Comparison of ENCODE assay signal across 13 cellular contexts in genomic region chr7:65731129-65731528, GRCh38.
DNase-seq lines count a peak whose midpoint lies in the region; ATAC-seq, FAIRE-seq and TF ChIP-seq lines count a peak whose summit lies in the region.
"Had no signal": no experiment of that assay in that cellular context is flagged by ENCODE, and none has a peak within 500 bp of the region (broad histone marks: within the 10 kb centered on the region; RNA-seq: fewer than 3 reads in every experiment).

No MANE protein-coding gene starts in this region.

- H3K27me3 Mint-ChIP-seq in neural progenitor cell (ENCODE audit: insufficient read depth, low read depth) = no peaks in the 10 kb centered on the region
- H3K27me3 Mint-ChIP-seq: CD4-positive, CD25-positive, alpha-beta regulatory T cell had no signal

- no peak for TF ChIP-seq POLR2A in endothelial cell of umbilical vein (IDR thresholded peaks at IDR 0.05; ENCODE audit: low read depth, low read length)

- H3K4me3 ChIP-seq in BE2C (ENCODE audit: low read depth, low read length) (peak overlapping the region; percentile 51), NT2/D1 (ENCODE audit: insufficient read length, low read depth) (peak overlapping the region; percentile 39), endothelial cell of umbilical vein (replicated peaks in 1 of 3; ENCODE audit: insufficient read depth in 1 of 3, low read depth in 1 of 3, low read length in 3 of 3) (peak overlapping the region in 2 of 3 experiments; percentile 33 to 44), neural progenitor cell (peak overlapping the region; percentile 53), PC-9 (no peak overlapping the region)

- H3K27me3 ChIP-seq in BE2C (no peaks in the 10 kb centered on the region), NT2/D1 (ENCODE audit: insufficient read depth, insufficient read length) (no peaks in the 10 kb centered on the region), endothelial cell of umbilical vein (ENCODE audit: control insufficient read depth in 2 of 2, insufficient read depth in 2 of 2, low read length in 2 of 2) (no peaks in the 10 kb centered on the region), neural progenitor cell (no peaks in the 10 kb centered on the region), PC-9 (ENCODE audit: insufficient read depth, low read depth) (no peaks in the 10 kb centered on the region)

- H3K27ac ChIP-seq in endothelial cell of umbilical vein (ENCODE audit: insufficient read depth, low read depth, low read length) = no peak overlapping the region
- no peak overlapping the region for H3K27ac ChIP-seq in neural progenitor cell
- H3K27ac ChIP-seq in PC-9 = no peak overlapping the region

- H3K9me3 Mint-ChIP-seq in neural progenitor cell = no peaks in the 10 kb centered on the region
- H3K9me3 Mint-ChIP-seq: CD4-positive, CD25-positive, alpha-beta regulatory T cell; stimulated activated effector memory CD8-positive, alpha-beta T cell treated with anti-CD3 and anti-CD28 coated beads, Interleukin-12 subunit alpha, Interleukin-12 subunit beta, amount 100 ng/mL, for 72 hours had no signal

- peaks cover 5% of the 10 kb centered on the region for H3K4me1 Mint-ChIP-seq in neural progenitor cell
- H3K4me1 Mint-ChIP-seq: stimulated activated effector memory CD8-positive, alpha-beta T cell treated with anti-CD3 and anti-CD28 coated beads, Interleukin-12 subunit alpha, Interleukin-12 subunit beta, amount 100 ng/mL, for 72 hours had no signal

- intact Hi-C loops in endothelial cell of umbilical vein (cut with micrococcal nuclease) (loop anchor here (2.0 kb wide), 2 partner anchors 20 to 284 kb away; no protein-coding TSS in a partner anchor), PC-9 (cut with micrococcal nuclease; ENCODE audit: unreplicated experiment) (no loop called here)

- H3K9ac ChIP-seq in NT2/D1 (ENCODE audit: insufficient read length, low read depth) (peak overlapping the region; percentile 76), endothelial cell of umbilical vein (replicated peaks; ENCODE audit: extremely low read depth, insufficient read depth, low read length) (peak overlapping the region; percentile 12), neural progenitor cell (no peak overlapping the region)

- CTCF ChIA-PET in endothelial cell of umbilical vein (lab: Charles Lee) = interaction anchor here (1.1 to 2.2 kb wide), 6 partner anchors 8 to 299 kb away, joined by 3 to 15 read pairs (median 6); no protein-coding TSS in a partner anchor
- CTCF ChIA-PET in PC-9 (lab: Charles Lee) = no interaction called here

- H3K9me1 ChIP-seq in endothelial cell of umbilical vein (replicated peaks; ENCODE audit: control insufficient read depth, extremely low read depth, insufficient read depth, low read length) = no peaks in the 10 kb centered on the region

- DNase-seq in BE2C (no peak), NT2/D1 (ENCODE audit: low read depth, low spot score) (no peak), endothelial cell of umbilical vein (ENCODE audit: low read depth, low spot score) (no peak), neural progenitor cell (ENCODE audit: low spot score) (no peak), GM19240 (ENCODE audit: insufficient read length, low spot score) (no peak), PC-9 (no peak)
- DNase-seq: left cardiac atrium had no signal

- peaks cover 10% of the 10 kb centered on the region for H3F3A ChIP-seq in neural progenitor cell (ENCODE audit: low read depth)
- H3F3A ChIP-seq in PC-9 (ENCODE audit: insufficient read depth, low read depth) = no peaks in the 10 kb centered on the region

- H3K9me2 ChIP-seq in PC-9 (ENCODE audit: insufficient read depth) = no peaks in the 10 kb centered on the region

- FAIRE-seq in endothelial cell of umbilical vein (lab: Jason Lieb, UNC) = no peak
- FAIRE-seq: TTC549 had no signal

- H3K36me3 ChIP-seq in BE2C (no peaks in the 10 kb centered on the region), NT2/D1 (ENCODE audit: insufficient read depth, insufficient read length, low read length) (peaks cover 14% of the 10 kb centered on the region), endothelial cell of umbilical vein (ENCODE audit: control insufficient read depth in 2 of 2, extremely low read depth in 1 of 2, insufficient read depth in 2 of 2, low read length in 2 of 2) (no peaks in the 10 kb centered on the region), neural progenitor cell (no peaks in the 10 kb centered on the region), PC-9 (ENCODE audit: low read depth) (no peaks in the 10 kb centered on the region)

- H3K4me2 ChIP-seq in endothelial cell of umbilical vein (ENCODE audit: insufficient read depth, low read length) = peak overlapping the region; percentile 75
- H3K4me2 ChIP-seq in neural progenitor cell = peak overlapping the region; percentile 80
- no peak overlapping the region for H3K4me2 ChIP-seq in PC-9

- H3K36me3 Mint-ChIP-seq in neural progenitor cell = no peaks in the 10 kb centered on the region
- H3K36me3 Mint-ChIP-seq: stimulated activated effector memory CD8-positive, alpha-beta T cell treated with anti-CD3 and anti-CD28 coated beads, Interleukin-12 subunit alpha, Interleukin-12 subunit beta, amount 100 ng/mL, for 72 hours had no signal

- no peaks in the 10 kb centered on the region for H3K9me3 ChIP-seq in BE2C
- no peaks in the 10 kb centered on the region for H3K9me3 ChIP-seq in NT2/D1 (ENCODE audit: insufficient read depth, low read length)
- H3K9me3 ChIP-seq in endothelial cell of umbilical vein (replicated peaks; ENCODE audit: control insufficient read depth, insufficient read depth, low read length) = no peaks in the 10 kb centered on the region
- H3K9me3 ChIP-seq in neural progenitor cell (ENCODE audit: low read depth) = no peaks in the 10 kb centered on the region
- no peaks in the 10 kb centered on the region for H3K9me3 ChIP-seq in PC-9 (ENCODE audit: insufficient read depth, low read depth)

- TF ChIP-seq CTCF in BE2C (IDR thresholded peaks at IDR 0.05; ENCODE audit: low read depth, low read length) = no peak
- TF ChIP-seq CTCF in endothelial cell of umbilical vein (IDR thresholded peaks at IDR 0.05; ENCODE audit: extremely low read depth in 1 of 2, insufficient read depth in 1 of 2, low read depth in 1 of 2, low read length in 2 of 2) = no peak
- TF ChIP-seq CTCF in neural progenitor cell (IDR thresholded peaks at IDR 0.05) = no peak
- TF ChIP-seq CTCF in PC-9 (conservative IDR thresholded peaks at IDR 0.05) = no peak

- ATAC-seq in GM19395 (IDR thresholded peaks at IDR 0.05; ENCODE audit: unreplicated experiment) = no peak
- no peak for ATAC-seq in GM18867 (IDR thresholded peaks at IDR 0.05; ENCODE audit: unreplicated experiment)
- ATAC-seq: Panc1 had no signal

- H3K4me3 Mint-ChIP-seq in neural progenitor cell = peak overlapping the region; percentile 47
- H3K4me3 Mint-ChIP-seq: stimulated activated effector memory CD8-positive, alpha-beta T cell treated with anti-CD3 and anti-CD28 coated beads, Interleukin-12 subunit alpha, Interleukin-12 subunit beta, amount 100 ng/mL, for 72 hours had no signal

- H3K27ac Mint-ChIP-seq in neural progenitor cell = no peak overlapping the region
- H3K27ac Mint-ChIP-seq: stimulated activated effector memory CD8-positive, alpha-beta T cell treated with anti-CD3 and anti-CD28 coated beads, Interleukin-12 subunit alpha, Interleukin-12 subunit beta, amount 100 ng/mL, for 72 hours had no signal

- H2AFZ ChIP-seq in endothelial cell of umbilical vein (ENCODE audit: low read depth, low read length) (peak overlapping the region; percentile 78), neural progenitor cell (replicated peaks) (peak overlapping the region; percentile 83), PC-9 (no peak overlapping the region)

- H4K20me1 ChIP-seq in endothelial cell of umbilical vein (replicated peaks; ENCODE audit: control insufficient read depth, extremely low read depth, insufficient read depth, low read length) = no peaks in the 10 kb centered on the region
- H4K20me1 ChIP-seq in neural progenitor cell (ENCODE audit: low read depth) = peaks cover 3% of the 10 kb centered on the region
- no peaks in the 10 kb centered on the region for H4K20me1 ChIP-seq in PC-9 (ENCODE audit: insufficient read depth)

- dilution Hi-C loops in endothelial cell of umbilical vein (cut with MboI; ENCODE audit: extremely low pct_ligation_motif_present, low sequenced_read_pairs) = no loop called here

- H3K79me2 ChIP-seq in endothelial cell of umbilical vein (ENCODE audit: control insufficient read depth, insufficient read depth, low read length) = no peaks in the 10 kb centered on the region
- no peaks in the 10 kb centered on the region for H3K79me2 ChIP-seq in neural progenitor cell (ENCODE audit: low read depth)
- H3K79me2 ChIP-seq in PC-9 (ENCODE audit: low read depth) = no peaks in the 10 kb centered on the region

- BruUV-seq in endothelial cell of umbilical vein (replicated peaks; lab: Mats Ljungman, UMichigan) = no TSS peak
- BruUV-seq in PC-9 (replicated peaks; lab: Mats Ljungman, UMichigan) = no TSS peak

- POLR2A ChIA-PET in endothelial cell of umbilical vein (lab: Charles Lee) (no interaction called here), PC-9 (lab: Charles Lee; ENCODE audit: unreplicated experiment) (no interaction called here)

- no peaks in the 10 kb centered on the region for H3K4me1 ChIP-seq in BE2C
- peaks cover 2% of the 10 kb centered on the region for H3K4me1 ChIP-seq in NT2/D1 (ENCODE audit: insufficient read depth, insufficient read length)
- H3K4me1 ChIP-seq in endothelial cell of umbilical vein (ENCODE audit: control insufficient read depth, extremely low read depth, insufficient read depth, low read length) = peaks cover 4% of the 10 kb centered on the region
- peaks cover 6% of the 10 kb centered on the region for H3K4me1 ChIP-seq in neural progenitor cell
- no peaks in the 10 kb centered on the region for H3K4me1 ChIP-seq in PC-9 (replicated peaks; ENCODE audit: insufficient read depth)

TF ChIP-seq in endothelial cell of umbilical vein, 7 proteins besides CTCF, POLR2A, EP300 and RAD21:
- TF ChIP-seq FOS (IDR thresholded peaks at IDR 0.05; ENCODE audit: borderline replicate concordance, insufficient read depth, low read length) = no peak
- no peak for TF ChIP-seq POLR2AphosphoS5 (IDR thresholded peaks at IDR 0.05; ENCODE audit: insufficient read depth, low read depth, low read length)
- TF ChIP-seq MYC (IDR thresholded peaks at IDR 0.05; ENCODE audit: low read depth, low read length) = no peak
